In genomic region chr2:219081096-219081495, GRCh38 we compare ENCODE assay signal across 32 cellular contexts. TPM values are rescaled to one million over a fixed set of nuclear protein-coding genes. Genes with fewer than 3 reads are reported as not detected.
"Had no signal": no experiment of that assay in that cellular context is flagged by ENCODE, and none has a peak within 500 bp of the region (broad histone marks: within the 10 kb centered on the region; RNA-seq: fewer than 3 reads in every experiment).

No MANE protein-coding gene starts in this region.

- H3K9me3 Mint-ChIP-seq: activated T-helper 1 cell treated with anti-CD3 and anti-CD28 coated beads, Interleukin-12 subunit alpha, Interleukin-12 subunit beta, Interleukin-2, Interleukin-4 antibody, amounts not matched to agents 30 ng/mL and 10 ng/mL and 1 ng/mL, durations not matched to agents 14 hours and 24 hours and 36 hours; naive B cell; neural crest cell had no signal

- H3K4me3 Mint-ChIP-seq: activated CD8-positive, alpha-beta T cell treated with anti-CD3 and anti-CD28 coated beads, Interleukin-2, amount 10 ng/mL, durations not matched to agents 7 days and 5 days; activated T-helper 1 cell treated with anti-CD3 and anti-CD28 coated beads, Interleukin-12 subunit alpha, Interleukin-12 subunit beta, Interleukin-2, Interleukin-4 antibody, amounts not matched to agents 30 ng/mL and 10 ng/mL and 1 ng/mL, durations not matched to agents 14 hours and 24 hours and 36 hours; naive B cell; neural crest cell had no signal

- H3K9me3 ChIP-seq: body of pancreas, sigmoid colon, thoracic aorta, upper lobe of left lung had no signal

- H3K27me3 ChIP-seq: body of pancreas, cardiac muscle cell, sigmoid colon, upper lobe of left lung had no signal

- H3K4me3 ChIP-seq: body of pancreas, cardiac muscle cell, sigmoid colon, thoracic aorta, upper lobe of left lung had no signal

- H3K27me3 Mint-ChIP-seq: naive B cell had no signal

- DNase-seq: activated CD4-positive, alpha-beta T cell treated with anti-CD3 and anti-CD28 coated beads for 1 hour; activated CD4-positive, alpha-beta T cell treated with anti-CD3 and anti-CD28 coated beads, Interleukin-2, amount 50 U/mL, for 1 hour; activated CD8-positive, alpha-beta T cell treated with anti-CD3 and anti-CD28 coated beads, Interleukin-2, amount 10 ng/mL, durations not matched to agents 7 days and 5 days; activated gamma-delta T cell; activated naive CD4-positive, alpha-beta T cell treated with anti-CD3 and anti-CD28 coated beads, Interleukin-2, amount 50 U/mL, for 16 hours; anterior cingulate cortex; body of pancreas; dermis blood vessel endothelial cell; effector memory CD4-positive, alpha-beta T cell; foreskin melanocyte; glutamatergic neuron; hippocampal formation; left ventricle myocardium superior; mammary epithelial cell; midbrain; naive B cell; retina; sigmoid colon; stimulated activated CD4-positive, alpha-beta T cell treated with anti-CD3 and anti-CD28 coated beads, Interleukin-4, amount 100 ng/mL, for 1 hour; stimulated activated naive CD4-positive, alpha-beta T cell; T-helper 9 cell; upper lobe of left lung had no signal

- H3K4me1 Mint-ChIP-seq: neural crest cell had no signal

- H3K4me1 ChIP-seq: sigmoid colon had no signal

- ATAC-seq: activated CD8-positive, alpha-beta T cell treated with anti-CD3 and anti-CD28 coated beads, Interleukin-2, amount 10 ng/mL, durations not matched to agents 7 days and 5 days; esophagus mucosa; left ventricle myocardium superior had no signal

- H3K27ac Mint-ChIP-seq: activated CD8-positive, alpha-beta T cell treated with anti-CD3 and anti-CD28 coated beads, Interleukin-2, amount 10 ng/mL, durations not matched to agents 7 days and 5 days; activated T-helper 1 cell treated with anti-CD3 and anti-CD28 coated beads, Interleukin-12 subunit alpha, Interleukin-12 subunit beta, Interleukin-2, Interleukin-4 antibody, amounts not matched to agents 30 ng/mL and 10 ng/mL and 1 ng/mL, durations not matched to agents 14 hours and 24 hours and 36 hours; naive B cell had no signal

- H3K27ac ChIP-seq: cardiac muscle cell, sigmoid colon, thoracic aorta had no signal

RNA-seq across cellular contexts. Expression of gene IHH, which starts 20.4 kb away (rescaled TPM):
- total RNA-seq: activated CD8-positive, alpha-beta T cell treated with anti-CD3 and anti-CD28 coated beads, Interleukin-2, amount 10 ng/mL, durations not matched to agents 7 days and 5 days; activated T-helper 1 cell treated with anti-CD3 and anti-CD28 coated beads, Interleukin-12 subunit alpha, Interleukin-12 subunit beta, Interleukin-2, Interleukin-4 antibody, amounts not matched to agents 30 ng/mL and 10 ng/mL and 1 ng/mL, durations not matched to agents 14 hours and 24 hours and 36 hours; cardiac muscle cell; chondrocyte; dermis blood vessel endothelial cell; endothelial cell of umbilical vein; left ventricle myocardium superior; posterior vena cava; sigmoid colon; T-helper 1 cell treated with Interleukin-12 subunit alpha and Interleukin-12 subunit beta and Interleukin-4 antibody, amounts not matched to agents 30 ng/mL and 1 ng/mL, for 36 hours had no signal
- polyA plus RNA-seq: cardiac muscle cell had no signal

RNA-seq across cellular contexts. Expression of gene CFAP65, which starts 39.8 kb away (rescaled TPM):
- total RNA-seq: activated CD8-positive, alpha-beta T cell treated with anti-CD3 and anti-CD28 coated beads, Interleukin-2, amount 10 ng/mL, durations not matched to agents 7 days and 5 days; activated T-helper 1 cell treated with anti-CD3 and anti-CD28 coated beads, Interleukin-12 subunit alpha, Interleukin-12 subunit beta, Interleukin-2, Interleukin-4 antibody, amounts not matched to agents 30 ng/mL and 10 ng/mL and 1 ng/mL, durations not matched to agents 14 hours and 24 hours and 36 hours; body of pancreas; chondrocyte; dermis blood vessel endothelial cell; endothelial cell of umbilical vein; esophagus mucosa; left ventricle myocardium superior; osteoblast; posterior vena cava; sigmoid colon; T-helper 1 cell treated with Interleukin-12 subunit alpha and Interleukin-12 subunit beta and Interleukin-4 antibody, amounts not matched to agents 30 ng/mL and 1 ng/mL, for 36 hours; thoracic aorta had no signal
